ENCODE assay signal across 24 cellular contexts in genomic region chr14:49164074-49164473, GRCh38.
"Had no signal": no experiment of that assay in that cellular context is flagged by ENCODE, and none has a peak within 500 bp of the region (broad histone marks: within the 10 kb centered on the region; RNA-seq: fewer than 3 reads in every experiment).

No MANE protein-coding gene starts in this region.

- DNase-seq: dermis blood vessel endothelial cell; effector memory CD4-positive, alpha-beta T cell; foreskin keratinocyte; heart left ventricle; kidney; left lung; mesenchymal stem cell; midbrain; naive thymus-derived CD4-positive, alpha-beta T cell; nephron progenitor cell; nucleus accumbens; posterior cingulate gyrus; psoas muscle; right cardiac atrium; sigmoid colon; spleen; stimulated activated CD4-positive, alpha-beta T cell treated with anti-CD3 and anti-CD28 coated beads, Interleukin-4, amount 100 ng/mL, for 4 hours; stimulated activated naive CD8-positive, alpha-beta T cell treated with anti-CD3 and anti-CD28 coated beads, Interleukin-15, Interleukin-2, amounts not matched to agents 100 U/mL and 50 U/mL, for 24 hours; substantia nigra; testis; tibial artery had no signal

- H3K27ac Mint-ChIP-seq: naive thymus-derived CD4-positive, alpha-beta T cell; nephron progenitor cell; stimulated activated memory B cell treated with anti-CD40 and anti-IgM and Interleukin-4, amounts not matched to agents 10 μg/mL and 1 μg/mL and 100 μg/mL, for 72 hours; type B pancreatic cell had no signal

- H3K36me3 Mint-ChIP-seq: naive thymus-derived CD4-positive, alpha-beta T cell; stimulated activated memory B cell treated with anti-CD40 and anti-IgM and Interleukin-4, amounts not matched to agents 10 μg/mL and 1 μg/mL and 100 μg/mL, for 72 hours; type B pancreatic cell had no signal

- ATAC-seq: foreskin keratinocyte; gastroesophageal sphincter; heart left ventricle; left lung; naive thymus-derived CD4-positive, alpha-beta T cell; psoas muscle; right cardiac atrium; stimulated activated memory B cell treated with anti-CD40 and anti-IgM and Interleukin-4, amounts not matched to agents 10 μg/mL and 1 μg/mL and 100 μg/mL, for 72 hours; stimulated activated naive CD8-positive, alpha-beta T cell treated with anti-CD3 and anti-CD28 coated beads, Interleukin-15, Interleukin-2, amounts not matched to agents 100 U/mL and 50 U/mL, for 24 hours had no signal

- H3K4me3 Mint-ChIP-seq: naive thymus-derived CD4-positive, alpha-beta T cell; nephron progenitor cell; stimulated activated memory B cell treated with anti-CD40 and anti-IgM and Interleukin-4, amounts not matched to agents 10 μg/mL and 1 μg/mL and 100 μg/mL, for 72 hours; type B pancreatic cell had no signal

- H3K9me3 Mint-ChIP-seq: naive thymus-derived CD4-positive, alpha-beta T cell; stimulated activated memory B cell treated with anti-CD40 and anti-IgM and Interleukin-4, amounts not matched to agents 10 μg/mL and 1 μg/mL and 100 μg/mL, for 72 hours; type B pancreatic cell had no signal

- H3K27me3 Mint-ChIP-seq: stimulated activated memory B cell treated with anti-CD40 and anti-IgM and Interleukin-4, amounts not matched to agents 10 μg/mL and 1 μg/mL and 100 μg/mL, for 72 hours had no signal
